In the genomic region with DNA sequence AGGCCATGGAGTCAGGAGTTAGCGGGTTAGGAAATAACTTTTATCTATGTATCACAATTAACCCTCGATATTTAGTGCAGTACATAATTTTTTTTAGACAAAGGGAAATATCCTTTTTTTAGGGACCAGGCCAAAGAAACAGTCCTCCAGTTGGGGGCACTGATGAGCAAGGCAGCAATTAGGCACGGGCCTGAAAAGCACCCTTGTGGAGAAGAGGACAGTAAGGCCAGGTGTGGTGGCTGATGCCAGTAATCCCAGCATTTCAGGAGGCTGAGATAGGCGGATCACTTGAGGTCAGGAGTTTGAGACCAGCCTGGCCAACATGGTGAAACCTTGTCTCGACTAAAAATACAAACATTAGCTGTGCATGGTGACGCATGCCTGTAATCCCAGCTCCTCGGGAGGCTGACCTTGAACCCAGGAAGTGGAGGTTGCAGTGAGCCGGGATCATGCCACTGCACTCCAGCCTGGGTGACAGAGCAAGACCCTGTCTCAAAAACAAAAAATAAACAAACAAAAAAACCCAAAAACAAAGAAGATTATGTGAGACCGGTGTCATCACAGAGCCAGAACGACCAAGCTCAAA, we compare ENCODE assay signal across 10 cellular contexts.
DNase-seq lines count a peak whose midpoint lies in the region; FAIRE-seq and TF ChIP-seq lines count a peak whose summit lies in the region.
"Had no signal": no experiment of that assay in that cellular context is flagged by ENCODE, and none has a peak within 500 bp of the region (broad histone marks: within the 10 kb centered on the region; RNA-seq: fewer than 3 reads in every experiment).

No MANE protein-coding gene starts in this region.

- no peak overlapping the region for H3K4me3 Mint-ChIP-seq in Calu3 (ENCODE audit: low read depth, unreplicated experiment)

- no peak overlapping the region for H3K4me3 ChIP-seq in WERI-Rb-1 (ENCODE audit: low read depth, low read length)
- no peak overlapping the region for H3K4me3 ChIP-seq in kidney (ENCODE audit: low read length in 2 of 2)
- H3K4me3 ChIP-seq: SJCRH30 had no signal

- H3K36me3 Mint-ChIP-seq in Calu3 (ENCODE audit: insufficient read depth, unreplicated experiment) = no peaks in the 10 kb centered on the region

- DNase-seq in Calu3 (peak; percentile 27), GM13976 (ENCODE audit: low spot score) (no peak), WERI-Rb-1 (peak; percentile 71), kidney (no peak), DMS79 (lab: John Stamatoyannopoulos, UW) (no peak), NCI-H446 (lab: John Stamatoyannopoulos, UW) (no peak), COR-L47 (lab: John Stamatoyannopoulos, UW) (no peak)
- DNase-seq: activated CD8-positive, alpha-beta memory T cell treated with anti-CD3 and anti-CD28 coated beads, Interleukin-2, amount 50 U/mL, for 48 hours; NCI-H1105 treated with DMSO at 0.1 percent for 48 hours had no signal

- no peak overlapping the region for H3K9ac ChIP-seq in kidney (ENCODE audit: low read length in 2 of 2)

- no TSS peak for BruUV-seq in Calu3 (replicated peaks; lab: Mats Ljungman, UMichigan)

- no peak for FAIRE-seq in kidney (lab: Jason Lieb, UNC)

- H3K9me3 ChIP-seq in WERI-Rb-1 (ENCODE audit: severe bottlenecking) (no peaks in the 10 kb centered on the region), kidney (ENCODE audit: control insufficient read depth in 1 of 2, low read length in 2 of 2) (no peaks in the 10 kb centered on the region)
- H3K9me3 ChIP-seq: SJCRH30 had no signal

- CTCF ChIA-PET in Calu3 (lab: Charles Lee) = interaction anchor here (0.5 kb wide), 1 partner anchor 36 kb away, joined by 7 read pairs; no protein-coding TSS in a partner anchor

- intact Hi-C loops in Calu3 (cut with micrococcal nuclease; ENCODE audit: unreplicated experiment) = no loop called here
- intact Hi-C loops in kidney (cut with DNase I) = no loop called here

- H3K4me1 Mint-ChIP-seq in Calu3 (ENCODE audit: low read depth, unreplicated experiment) = no peaks in the 10 kb centered on the region

- H3K27me3 Mint-ChIP-seq in Calu3 (ENCODE audit: unreplicated experiment) = no peaks in the 10 kb centered on the region

- H3K27me3 ChIP-seq in WERI-Rb-1 (ENCODE audit: insufficient read depth, low read depth, severe bottlenecking) = no peaks in the 10 kb centered on the region
- H3K27me3 ChIP-seq: SJCRH30 had no signal

- H3K36me3 ChIP-seq in WERI-Rb-1 (no peaks in the 10 kb centered on the region), kidney (ENCODE audit: control insufficient read depth in 1 of 2, insufficient read depth in 2 of 2, low read length in 2 of 2) (no peaks in the 10 kb centered on the region)
- H3K36me3 ChIP-seq: SJCRH30 had no signal

- in situ Hi-C loops in GM13976 (cut with MboI; ENCODE audit: low sequenced_read_pairs, unreplicated experiment) = no loop called here

- H3K9me3 Mint-ChIP-seq in Calu3 (ENCODE audit: low read depth, unreplicated experiment) = no peaks in the 10 kb centered on the region

- no peaks in the 10 kb centered on the region for H3K4me1 ChIP-seq in kidney (ENCODE audit: control insufficient read depth in 1 of 2, insufficient read depth in 1 of 2, low read depth in 1 of 2, low read length in 2 of 2)

- TF ChIP-seq CTCF in Calu3 (IDR thresholded peaks at IDR 0.05; ENCODE audit: unreplicated experiment) (no peak), GM13976 (IDR thresholded peaks at IDR 0.05; ENCODE audit: borderline replicate concordance, control extremely low read depth, extremely low read depth, insufficient read depth, missing control alignments) (peak; percentile 47), WERI-Rb-1 (IDR thresholded peaks at IDR 0.05; ENCODE audit: low read depth, low read length) (peak; percentile 63), kidney (IDR thresholded peaks at IDR 0.05; ENCODE audit: borderline replicate concordance, extremely low read depth, insufficient read depth) (peak; percentile 55)

- peak overlapping the region; percentile 38 for H3K27ac ChIP-seq in WERI-Rb-1
- H3K27ac ChIP-seq in kidney (ENCODE audit: low read depth in 2 of 2, low read length in 2 of 2) = no peak overlapping the region
- H3K27ac ChIP-seq: SJCRH30 had no signal

- no peak overlapping the region for H3K27ac Mint-ChIP-seq in Calu3 (ENCODE audit: unreplicated experiment)

Comparison
In these comparisons a context has a peak if more than half of its experiments do, and no peak if none do; other contexts are left out.
1. DNase-seq: peak in Calu3 (single experiment) and WERI-Rb-1 (single experiment); none in GM13976 (single experiment), kidney (single experiment), DMS79 (single experiment), NCI-H446 (0 of 2) and COR-L47 (single experiment).